In genomic region chr4:38659346-38659745, GRCh38 we compare ENCODE assay signal across 28 cellular contexts. TPM values are rescaled to one million over a fixed set of nuclear protein-coding genes. Genes with fewer than 3 reads are reported as not detected.
DNase-seq lines count a peak whose midpoint lies in the region; ATAC-seq and TF ChIP-seq lines count a peak whose summit lies in the region.
"Had no signal": no experiment of that assay in that cellular context is flagged by ENCODE, and none has a peak within 500 bp of the region (broad histone marks: within the 10 kb centered on the region; RNA-seq: fewer than 3 reads in every experiment).

No MANE protein-coding gene starts in this region.

- no peak overlapping the region for H3K27ac ChIP-seq in esophagus squamous epithelium
- H3K27ac ChIP-seq: BLaER1 treated with 17β-estradiol and CSF1 and Interleukin-3, amounts not matched to agents 10 nM and 100 nM; heart right ventricle; Peyer's patch; sigmoid colon; transverse colon had no signal

- TF ChIP-seq CTCF in esophagus squamous epithelium (IDR thresholded peaks at IDR 0.05), result no peak

- H3K4me3 ChIP-seq in esophagus squamous epithelium, result no peak overlapping the region
- H3K4me3 ChIP-seq: BLaER1 treated with 17β-estradiol and CSF1 and Interleukin-3, amounts not matched to agents 10 nM and 100 nM; heart right ventricle; Peyer's patch; sigmoid colon; transverse colon had no signal

- H3K36me3 ChIP-seq in esophagus squamous epithelium, result no peaks in the 10 kb centered on the region
- H3K36me3 ChIP-seq: BLaER1 treated with 17β-estradiol and CSF1 and Interleukin-3, amounts not matched to agents 10 nM and 100 nM; heart right ventricle; Peyer's patch; sigmoid colon; transverse colon had no signal

- H3K36me3 Mint-ChIP-seq in activated naive CD4-positive, alpha-beta T cell treated with anti-CD3 and anti-CD28 coated beads for 36 hours (ENCODE audit: low read depth), result peaks cover 6% of the 10 kb centered on the region
- H3K36me3 Mint-ChIP-seq in IgD-negative memory B cell, result peaks cover 2% of the 10 kb centered on the region
- no peaks in the 10 kb centered on the region for H3K36me3 Mint-ChIP-seq in stimulated activated naive B cell treated with anti-CD40 and anti-IgM and Interleukin-4, amounts not matched to agents 10 μg/mL and 1 μg/mL and 100 μg/mL, for 72 hours

- H3K4me3 Mint-ChIP-seq in activated naive CD4-positive, alpha-beta T cell treated with anti-CD3 and anti-CD28 coated beads for 36 hours, result peak overlapping the region; percentile 55
- H3K4me3 Mint-ChIP-seq in IgD-negative memory B cell, result peak overlapping the region in 2 of 4 donors; percentile 57 to 82
- peak overlapping the region in 1 of 2 donors; percentile 54 for H3K4me3 Mint-ChIP-seq in stimulated activated naive B cell treated with anti-CD40 and anti-IgM and Interleukin-4, amounts not matched to agents 10 μg/mL and 1 μg/mL and 100 μg/mL, for 72 hours
- H3K4me3 Mint-ChIP-seq: activated B cell treated with CpG ODN at 0.5 μM for 24 hours, mesothelial cell of epicardium had no signal

- no peaks in the 10 kb centered on the region for H3K27me3 Mint-ChIP-seq in activated naive CD4-positive, alpha-beta T cell treated with anti-CD3 and anti-CD28 coated beads for 36 hours (ENCODE audit: low read depth)
- peaks cover 8% of the 10 kb centered on the region for H3K27me3 Mint-ChIP-seq in IgD-negative memory B cell
- H3K27me3 Mint-ChIP-seq in stimulated activated naive B cell treated with anti-CD40 and anti-IgM and Interleukin-4, amounts not matched to agents 10 μg/mL and 1 μg/mL and 100 μg/mL, for 72 hours, result no peaks in the 10 kb centered on the region

- peaks cover 69% of the 10 kb centered on the region for H3K4me1 Mint-ChIP-seq in activated naive CD4-positive, alpha-beta T cell treated with anti-CD3 and anti-CD28 coated beads for 36 hours (ENCODE audit: low read depth)
- H3K4me1 Mint-ChIP-seq in IgD-negative memory B cell, result peaks cover 12 to 39% (median 27%) of the 10 kb centered on the region in 3 donors
- peaks cover 37 to 44% of the 10 kb centered on the region in 2 donors for H3K4me1 Mint-ChIP-seq in stimulated activated naive B cell treated with anti-CD40 and anti-IgM and Interleukin-4, amounts not matched to agents 10 μg/mL and 1 μg/mL and 100 μg/mL, for 72 hours

- WGBS in esophagus squamous epithelium, 2 donors, result 33 to 47% methylated on average over 3 of the region's 3 CpGs

- TF ChIP-seq POLR2A in esophagus squamous epithelium (IDR thresholded peaks at IDR 0.05), result no peak

- CTCF ChIA-PET in activated naive CD4-positive, alpha-beta T cell treated with anti-CD3 and anti-CD28 coated beads for 36 hours (lab: Charles Lee), result interaction anchor here (1.2 to 2.1 kb wide), 4 partner anchors 8 to 480 kb away, joined by 3 to 9 read pairs (median 5); no protein-coding TSS in a partner anchor

- H3K4me1 ChIP-seq in esophagus squamous epithelium, result peaks cover 8 to 20% (median 11%) of the 10 kb centered on the region in 3 donors

- ATAC-seq in stimulated activated naive B cell treated with anti-CD40 and anti-IgM and Interleukin-4, amounts not matched to agents 10 μg/mL and 1 μg/mL and 100 μg/mL, for 72 hours (replicated peaks), result no peak
- no peak for ATAC-seq in GM19455 (IDR thresholded peaks at IDR 0.05; ENCODE audit: unreplicated experiment)
- ATAC-seq: heart right ventricle had no signal

- H3K9me3 Mint-ChIP-seq in activated naive CD4-positive, alpha-beta T cell treated with anti-CD3 and anti-CD28 coated beads for 36 hours, result peaks cover 9% of the 10 kb centered on the region
- no peaks in the 10 kb centered on the region for H3K9me3 Mint-ChIP-seq in IgD-negative memory B cell
- H3K9me3 Mint-ChIP-seq in stimulated activated naive B cell treated with anti-CD40 and anti-IgM and Interleukin-4, amounts not matched to agents 10 μg/mL and 1 μg/mL and 100 μg/mL, for 72 hours, result peaks cover 0 to 4% of the 10 kb centered on the region in 2 donors
- H3K9me3 Mint-ChIP-seq: activated B cell treated with CpG ODN at 0.5 μM for 24 hours had no signal

- H3K27ac Mint-ChIP-seq in activated naive CD4-positive, alpha-beta T cell treated with anti-CD3 and anti-CD28 coated beads for 36 hours, result peak overlapping the region; percentile 65
- H3K27ac Mint-ChIP-seq in IgD-negative memory B cell, result peak overlapping the region in 2 of 3 donors; percentile 50 to 78
- peak overlapping the region; percentile 81 for H3K27ac Mint-ChIP-seq in stimulated activated naive B cell treated with anti-CD40 and anti-IgM and Interleukin-4, amounts not matched to agents 10 μg/mL and 1 μg/mL and 100 μg/mL, for 72 hours
- H3K27ac Mint-ChIP-seq: activated B cell treated with CpG ODN at 0.5 μM for 24 hours, mesothelial cell of epicardium had no signal

- intact Hi-C loops in activated naive CD4-positive, alpha-beta T cell treated with anti-CD3 and anti-CD28 coated beads for 36 hours (cut with micrococcal nuclease), result loop anchor here (2.0 kb wide), 1 partner anchor 973 kb away; the partner anchor contains the start of gene RELL1
- intact Hi-C loops in esophagus squamous epithelium (cut with DNase I), result no loop called here

- no peak for DNase-seq in activated naive CD4-positive, alpha-beta T cell treated with anti-CD3 and anti-CD28 coated beads for 36 hours
- DNase-seq in activated naive CD4-positive, alpha-beta T cell treated with anti-CD3 and anti-CD28 coated beads, Interleukin-2, amount 50 U/mL, for 16 hours, result no peak
- DNase-seq in dermis blood vessel endothelial cell, result peak; percentile 53
- no peak for DNase-seq in stimulated activated naive B cell treated with anti-CD40 and anti-IgM and Interleukin-4, amounts not matched to agents 10 μg/mL and 1 μg/mL and 100 μg/mL, for 72 hours
- DNase-seq in HUDEP-2 (lab: John Stamatoyannopoulos, UW; ENCODE audit: unreplicated experiment in 76 of 76), result no peak
- DNase-seq in esophagus squamous epithelium (lab: John Stamatoyannopoulos, UW), result no peak
- DNase-seq: activated B cell treated with CpG ODN at 0.5 μM for 24 hours; activated CD4-positive, alpha-beta T cell treated with anti-CD3 and anti-CD28 coated beads, Interleukin-2, amount 50 U/mL, for 48 hours; activated CD8-positive, alpha-beta memory T cell treated with anti-CD3 and anti-CD28 coated beads, Interleukin-2, amount 50 U/mL, for 4 hours; activated gamma-delta T cell; cerebellar nuclear complex; GOT3; heart right ventricle; NCI-H1092 treated with DMSO at 0.1 percent for 48 hours; NCI-H187; NCI-H446 treated with DMSO at 0.1 percent for 48 hours; NCI-H774; Peyer's patch; SHP77; sigmoid colon; stimulated activated CD4-positive, alpha-beta T cell treated with anti-CD3 and anti-CD28 coated beads, Interleukin-12 subunit alpha, Interleukin-12 subunit beta, amount 100 ng/mL, for 4 hours; stimulated activated CD4-positive, alpha-beta T cell treated with anti-CD3 and anti-CD28 coated beads, Interleukin-2, amount 100 ng/mL, for 48 hours; T1000; transverse colon had no signal

- no peaks in the 10 kb centered on the region for H3K27me3 ChIP-seq in esophagus squamous epithelium
- H3K27me3 ChIP-seq: heart right ventricle, Peyer's patch, sigmoid colon, transverse colon had no signal

- no peaks in the 10 kb centered on the region for H3K9me3 ChIP-seq in esophagus squamous epithelium
- H3K9me3 ChIP-seq: heart right ventricle, Peyer's patch, sigmoid colon, transverse colon had no signal

RNA-seq across cellular contexts. Expression of gene KLF3, which starts 4.7 kb away (rescaled TPM):
- total RNA-seq in activated naive CD4-positive, alpha-beta T cell treated with anti-CD3 and anti-CD28 coated beads for 36 hours, result 10 to 100 TPM; 15.2 to 15.8 TPM
- 25.1 TPM for polyA plus RNA-seq in IgD-negative memory B cell
- total RNA-seq in dermis blood vessel endothelial cell (26.4 and 32.7 TPM in 2 replicates), esophagus squamous epithelium (10 to 100 TPM; 44.2 to 91.4 (median 82.7) TPM)
